31 cellular contexts compared by ENCODE assay signal in the genomic region with DNA sequence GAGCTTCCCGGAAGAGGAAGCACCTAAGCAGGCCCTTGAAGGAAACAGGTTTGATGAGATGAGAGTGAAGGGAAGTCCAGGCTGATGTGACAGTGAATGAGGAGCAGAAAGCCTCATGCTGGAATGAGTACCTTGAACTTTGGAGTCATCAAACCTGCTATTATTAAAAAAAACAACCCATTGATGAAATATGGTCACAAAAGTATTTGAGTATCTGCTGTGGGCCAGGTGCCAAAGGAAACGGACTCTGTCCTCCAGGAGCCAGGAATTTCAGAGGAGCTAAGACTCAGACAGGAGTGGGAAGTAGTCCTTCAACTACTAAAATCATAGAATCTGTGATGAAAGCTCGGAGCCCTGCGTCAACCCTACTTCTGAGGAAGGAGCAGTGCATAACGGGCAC. TPM values are rescaled to one million over a fixed set of nuclear protein-coding genes. Genes with fewer than 3 reads are reported as not detected.
"Had no signal": no experiment of that assay in that cellular context is flagged by ENCODE, and none has a peak within 500 bp of the region (broad histone marks: within the 10 kb centered on the region; RNA-seq: fewer than 3 reads in every experiment).

No MANE protein-coding gene starts in this region.

- H3K27me3 ChIP-seq: pancreas had no signal

- DNase-seq: naive B cell; naive thymus-derived CD8-positive, alpha-beta T cell; nephron progenitor cell; nucleus accumbens; pancreas; psoas muscle; right cardiac atrium; stimulated activated CD4-positive, alpha-beta T cell treated with anti-CD3 and anti-CD28 coated beads, Interleukin-15, amount 100 ng/mL, for 24 hours; stimulated activated CD4-positive, alpha-beta T cell treated with anti-CD3 and anti-CD28 coated beads, Interleukin-2, amount 100 ng/mL, for 24 hours; stimulated activated CD4-positive, alpha-beta T cell treated with anti-CD3 and anti-CD28 coated beads, Interleukin-2, amount 100 ng/mL, for 48 hours; stimulated activated CD4-positive, alpha-beta T cell treated with anti-CD3 and anti-CD28 coated beads, Interleukin-4, amount 100 ng/mL, for 24 hours; stimulated activated naive B cell treated with anti-CD40 and anti-IgM and Interleukin-4, amounts not matched to agents 10 μg/mL and 1 μg/mL and 100 μg/mL, for 72 hours; stimulated activated naive CD4-positive, alpha-beta T cell treated with Interleukin-2 at 50 U/mL for 16 hours; stomach; thyroid gland; trophoblast cell; upper lobe of left lung; uterus had no signal

- H3K4me3 ChIP-seq: pancreas, psoas muscle, skin epidermis, stomach, thoracic aorta, thyroid gland, tibial nerve, upper lobe of left lung, uterus had no signal

- ATAC-seq: naive thymus-derived CD8-positive, alpha-beta T cell; natural killer cell treated with Interleukin-12 subunit alpha and Interleukin-12 subunit beta and Interleukin-15 and Interleukin-18, amount 100 ng/mL, for 72 hours; pancreas; psoas muscle; right cardiac atrium; sciatic nerve; stimulated activated effector memory CD8-positive, alpha-beta T cell treated with anti-CD3 and anti-CD28 coated beads, Interleukin-12 subunit alpha, Interleukin-12 subunit beta, amount 100 ng/mL, for 72 hours; stimulated activated naive B cell treated with anti-CD40 and anti-IgM and Interleukin-4, amounts not matched to agents 10 μg/mL and 1 μg/mL and 100 μg/mL, for 72 hours had no signal

- H3K4me1 ChIP-seq: pancreas, psoas muscle, stomach, thyroid gland, uterus had no signal

- H3K36me3 ChIP-seq: pancreas, thoracic aorta, thyroid gland, uterus had no signal

- H3K27ac ChIP-seq: neutrophil, pancreas, psoas muscle, skin epidermis, stomach, thoracic aorta, thyroid gland, tibial nerve, upper lobe of left lung, uterus had no signal

- FAIRE-seq: pancreas had no signal

- H3K9me3 ChIP-seq: neutrophil, pancreas, psoas muscle, stomach, thoracic aorta, thyroid gland, tibial nerve, upper lobe of left lung, uterus had no signal

RNA-seq across cellular contexts. Expression of a gene that starts 11.9 kb away (rescaled TPM):
- total RNA-seq: naive thymus-derived CD8-positive, alpha-beta T cell; natural killer cell treated with Interleukin-12 subunit alpha and Interleukin-12 subunit beta and Interleukin-15 and Interleukin-18, amount 100 ng/mL, for 72 hours; neural crest cell; osteocyte; psoas muscle; renal cortical epithelial cell; sciatic nerve; subcutaneous adipose tissue; temporal lobe; thoracic aorta; thyroid gland; tibial nerve; ureter had no signal
- polyA plus RNA-seq: naive thymus-derived CD8-positive, alpha-beta T cell; pancreas; psoas muscle; stomach had no signal
